28 cellular contexts compared by ENCODE assay signal in genomic region chr1:99945174-99945573, GRCh38.
"Had no signal": no experiment of that assay in that cellular context is flagged by ENCODE, and none has a peak within 500 bp of the region (broad histone marks: within the 10 kb centered on the region; RNA-seq: fewer than 3 reads in every experiment).

No MANE protein-coding gene starts in this region.

- ATAC-seq: left colon; left lung; lower lobe of right lung; mucosa of descending colon; naive thymus-derived CD4-positive, alpha-beta T cell; natural killer cell treated with Interleukin-12 subunit alpha and Interleukin-12 subunit beta and Interleukin-15 and Interleukin-18, amount 100 ng/mL, for 72 hours; pancreas; right cardiac atrium; stimulated activated memory B cell treated with anti-CD40 and anti-IgM and Interleukin-4, amounts not matched to agents 10 μg/mL and 1 μg/mL and 100 μg/mL, for 72 hours; stimulated activated naive CD8-positive, alpha-beta T cell treated with anti-CD3 and anti-CD28 coated beads, Interleukin-15, amount 100 ng/mL, for 72 hours had no signal

- H3K9me3 Mint-ChIP-seq: immature natural killer cell; naive thymus-derived CD4-positive, alpha-beta T cell; natural killer cell treated with Interleukin-12 subunit alpha and Interleukin-12 subunit beta and Interleukin-15 and Interleukin-18, amount 100 ng/mL, for 72 hours; stimulated activated memory B cell treated with anti-CD40 and anti-IgM and Interleukin-4, amounts not matched to agents 10 μg/mL and 1 μg/mL and 100 μg/mL, for 72 hours; stimulated activated naive CD8-positive, alpha-beta T cell treated with anti-CD3 and anti-CD28 coated beads, Interleukin-15, amount 100 ng/mL, for 72 hours; type B pancreatic cell had no signal

- H3K27me3 Mint-ChIP-seq: stimulated activated memory B cell treated with anti-CD40 and anti-IgM and Interleukin-4, amounts not matched to agents 10 μg/mL and 1 μg/mL and 100 μg/mL, for 72 hours; stimulated activated naive CD8-positive, alpha-beta T cell treated with anti-CD3 and anti-CD28 coated beads, Interleukin-15, amount 100 ng/mL, for 72 hours; type B pancreatic cell had no signal

- H3K27ac ChIP-seq: left lung, lower lobe of right lung, pancreas, prostate gland, sigmoid colon, spleen, tibial nerve, uterus had no signal

- H3K4me3 ChIP-seq: left lung, lower lobe of right lung, mucosa of descending colon, pancreas, prostate gland, sigmoid colon, spleen, tibial nerve, uterus had no signal

- FAIRE-seq: islet of Langerhans, kidney, pancreas, small intestine had no signal

- H3K36me3 Mint-ChIP-seq: immature natural killer cell; naive thymus-derived CD4-positive, alpha-beta T cell; natural killer cell treated with Interleukin-12 subunit alpha and Interleukin-12 subunit beta and Interleukin-15 and Interleukin-18, amount 100 ng/mL, for 72 hours; stimulated activated memory B cell treated with anti-CD40 and anti-IgM and Interleukin-4, amounts not matched to agents 10 μg/mL and 1 μg/mL and 100 μg/mL, for 72 hours; type B pancreatic cell had no signal

- H3K4me1 ChIP-seq: left lung, lower lobe of right lung, pancreas, prostate gland, sigmoid colon, spleen, uterus had no signal

- H3K9me3 ChIP-seq: left lung, lower lobe of right lung, mucosa of descending colon, pancreas, prostate gland, sigmoid colon, spleen, tibial nerve, uterus had no signal

- H3K27me3 ChIP-seq: left lung, pancreas, sigmoid colon, spleen, tibial nerve, uterus had no signal

- H3K4me3 Mint-ChIP-seq: immature natural killer cell; naive thymus-derived CD4-positive, alpha-beta T cell; natural killer cell treated with Interleukin-12 subunit alpha and Interleukin-12 subunit beta and Interleukin-15 and Interleukin-18, amount 100 ng/mL, for 72 hours; stimulated activated memory B cell treated with anti-CD40 and anti-IgM and Interleukin-4, amounts not matched to agents 10 μg/mL and 1 μg/mL and 100 μg/mL, for 72 hours; stimulated activated naive CD8-positive, alpha-beta T cell treated with anti-CD3 and anti-CD28 coated beads, Interleukin-15, amount 100 ng/mL, for 72 hours; type B pancreatic cell had no signal

- H3K36me3 ChIP-seq: left lung, lower lobe of right lung, pancreas, prostate gland, sigmoid colon, spleen, tibial nerve, uterus had no signal

- H3K4me1 Mint-ChIP-seq: immature natural killer cell; naive thymus-derived CD4-positive, alpha-beta T cell; stimulated activated memory B cell treated with anti-CD40 and anti-IgM and Interleukin-4, amounts not matched to agents 10 μg/mL and 1 μg/mL and 100 μg/mL, for 72 hours; stimulated activated naive CD8-positive, alpha-beta T cell treated with anti-CD3 and anti-CD28 coated beads, Interleukin-15, amount 100 ng/mL, for 72 hours had no signal

- H3K27ac Mint-ChIP-seq: immature natural killer cell; natural killer cell treated with Interleukin-12 subunit alpha and Interleukin-12 subunit beta and Interleukin-15 and Interleukin-18, amount 100 ng/mL, for 72 hours; stimulated activated memory B cell treated with anti-CD40 and anti-IgM and Interleukin-4, amounts not matched to agents 10 μg/mL and 1 μg/mL and 100 μg/mL, for 72 hours; stimulated activated naive CD8-positive, alpha-beta T cell treated with anti-CD3 and anti-CD28 coated beads, Interleukin-15, amount 100 ng/mL, for 72 hours; type B pancreatic cell had no signal

- DNase-seq: hypothalamus; immature natural killer cell; kidney; left colon; left lung; lower lobe of right lung; midbrain; mucosa of descending colon; naive thymus-derived CD4-positive, alpha-beta T cell; nucleus accumbens; pancreas; posterior cingulate gyrus; retina; right cardiac atrium; sigmoid colon; small intestine; spleen; stimulated activated CD4-positive, alpha-beta T cell treated with anti-CD3 and anti-CD28 coated beads, Interleukin-4, amount 100 ng/mL, for 24 hours; stimulated activated naive CD4-positive, alpha-beta T cell treated with Interleukin-2 at 50 U/mL for 16 hours; stimulated activated naive CD8-positive, alpha-beta T cell treated with anti-CD3 and anti-CD28 coated beads, Interleukin-15, amount 100 ng/mL, for 72 hours; substantia nigra; uterus had no signal
